In the genomic region with DNA sequence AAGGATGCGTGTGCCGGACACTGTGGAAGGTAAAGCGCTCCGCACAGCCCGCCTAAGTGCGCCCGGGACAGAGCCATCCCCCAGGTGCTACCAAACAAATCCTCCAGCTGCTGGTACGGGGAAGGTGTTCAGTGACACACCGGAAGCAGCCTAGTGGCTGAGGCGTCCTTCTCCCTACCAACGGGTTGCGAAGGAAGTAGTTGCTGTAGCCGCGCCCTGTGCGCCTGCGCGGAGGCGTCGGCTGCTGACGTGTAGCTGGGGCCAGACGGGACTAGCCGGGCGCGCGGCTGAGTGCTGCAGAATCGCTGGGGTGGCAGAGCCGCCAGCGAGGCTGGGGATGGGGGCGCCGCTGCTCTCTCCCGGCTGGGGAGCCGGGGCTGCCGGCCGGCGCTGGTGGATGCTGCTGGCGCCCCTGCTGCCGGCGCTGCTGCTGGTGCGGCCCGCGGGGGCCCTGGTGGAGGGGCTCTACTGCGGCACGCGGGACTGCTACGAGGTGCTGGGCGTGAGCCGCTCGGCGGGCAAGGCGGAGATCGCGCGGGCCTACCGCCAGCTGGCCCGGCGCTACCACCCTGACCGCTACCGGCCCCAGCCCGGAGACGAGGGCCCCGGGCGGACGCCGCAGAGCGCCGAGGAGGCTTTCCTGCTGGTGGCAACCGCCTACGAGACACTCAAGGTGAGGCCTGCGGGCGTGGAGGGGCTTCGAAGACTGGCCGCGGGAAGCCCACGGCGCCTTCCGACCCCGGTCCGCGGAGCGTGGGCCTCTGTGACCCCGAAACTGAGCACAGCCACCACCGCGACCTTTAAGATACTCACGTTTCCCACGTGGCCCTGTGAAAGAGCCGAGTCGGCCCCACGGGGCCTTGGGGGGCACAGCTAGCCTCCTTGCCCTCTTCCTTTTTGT, we compare ENCODE assay signal across 8 cellular contexts. TPM values are rescaled to one million over a fixed set of nuclear protein-coding genes. Genes with fewer than 3 reads are reported as not detected.
DNase-seq lines count a peak whose midpoint lies in the region; ATAC-seq and TF ChIP-seq lines count a peak whose summit lies in the region.

A gene (plus strand): TSS at position 264 of the 901 bp plus-strand sequence. CDS start 74 bp downstream, at position 338.

- DNase-seq in CD4-positive, CD25-positive, alpha-beta regulatory T cell = peak; percentile 96 to 99 (median 97)
- DNase-seq in NCI-H774 (lab: John Stamatoyannopoulos, UW) (peak; percentile 97), dorsolateral prefrontal cortex (peak; percentile 94 to 99 (median 97)), right lobe of liver (peak; percentile 98 to 99 (median 99))
- peak; percentile 94 to 96 for DNase-seq in activated CD4-positive, alpha-beta T cell treated with anti-CD3 and anti-CD28 coated beads, Interleukin-2, amount 50 U/mL, for 48 hours
- DNase-seq in stimulated activated CD4-positive, alpha-beta T cell treated with anti-CD3 and anti-CD28 coated beads, Interleukin-4, amount 100 ng/mL, for 24 hours = peak; percentile 96

- H3K4me3 Mint-ChIP-seq in CD4-positive, CD25-positive, alpha-beta regulatory T cell = peak within 1 kb of the TSS; percentile 93 to 99 (median 98)

- H3K36me3 ChIP-seq in CD4-positive, CD25-positive, alpha-beta regulatory T cell (ENCODE audit: control insufficient read depth, insufficient read depth, low read length) = no peaks in the 10 kb centered on the region
- no peaks in the 10 kb centered on the region for H3K36me3 ChIP-seq in right lobe of liver

- H3K9me3 Mint-ChIP-seq in CD4-positive, CD25-positive, alpha-beta regulatory T cell = no peaks in the 10 kb centered on the region

- H3K27me3 ChIP-seq in CD4-positive, CD25-positive, alpha-beta regulatory T cell (ENCODE audit: control insufficient read depth, insufficient read depth, low read length) = no peaks in the 10 kb centered on the region
- H3K27me3 ChIP-seq in dorsolateral prefrontal cortex (no peaks in the 10 kb centered on the region), right lobe of liver (no peaks in the 10 kb centered on the region)

- H3K4me1 Mint-ChIP-seq in CD4-positive, CD25-positive, alpha-beta regulatory T cell = peaks cover 26 to 52% (median 41%) of the 10 kb centered on the region in 4 donors

- H3K9me3 ChIP-seq in CD4-positive, CD25-positive, alpha-beta regulatory T cell (ENCODE audit: control insufficient read depth in 2 of 2, low read length in 2 of 2) = no peaks in the 10 kb centered on the region
- no peaks in the 10 kb centered on the region for H3K9me3 ChIP-seq in right lobe of liver

- peaks cover 22% of the 10 kb centered on the region for H3K4me1 ChIP-seq in CD4-positive, CD25-positive, alpha-beta regulatory T cell (ENCODE audit: control insufficient read depth, insufficient read depth, low read length, poor library complexity, severe bottlenecking)
- H3K4me1 ChIP-seq in right lobe of liver = peaks cover 0 to 38% (median 4%) of the 10 kb centered on the region in 4 donors

- TF ChIP-seq CTCF in dorsolateral prefrontal cortex (IDR thresholded peaks at IDR 0.05 in 54 of 56, conservative IDR thresholded peaks at IDR 0.05 in 2 of 56; ENCODE audit: low read depth in 1 of 56, partially characterized antibody in 56 of 56) (peak in 45 of 56 donors; percentile 3 to 64 (median 39)), right lobe of liver (IDR thresholded peaks at IDR 0.05) (no peak)

- peak; percentile 100 for TF ChIP-seq POLR2A in right lobe of liver (IDR thresholded peaks at IDR 0.05)

- peaks cover 10% of the 10 kb centered on the region for H3K36me3 Mint-ChIP-seq in CD4-positive, CD25-positive, alpha-beta regulatory T cell

- H3K4me3 ChIP-seq in CD4-positive, CD25-positive, alpha-beta regulatory T cell (ENCODE audit: low read depth, low read length) = peak within 1 kb of the TSS; percentile 90
- H3K4me3 ChIP-seq in dorsolateral prefrontal cortex (peak within 1 kb of the TSS; percentile 75 to 100 (median 95)), right lobe of liver (peak within 1 kb of the TSS; percentile 95 to 100 (median 99))

- H3K27me3 Mint-ChIP-seq in CD4-positive, CD25-positive, alpha-beta regulatory T cell = peaks cover 11% of the 10 kb centered on the region

- peak within 1 kb of the TSS; percentile 84 for H3K27ac ChIP-seq in CD4-positive, CD25-positive, alpha-beta regulatory T cell (ENCODE audit: insufficient read depth, low read length, poor library complexity, severe bottlenecking)
- H3K27ac ChIP-seq in dorsolateral prefrontal cortex (peak within 1 kb of the TSS in 57 of 59 donors; percentile 15 to 90 (median 80)), right lobe of liver (peak within 1 kb of the TSS; percentile 91 to 98 (median 93))

- intact Hi-C loops in dorsolateral prefrontal cortex (cut with DNase I) = loop anchor here (1.0 to 10.0 kb wide), 5 partner anchors 30 to 746 kb away; a partner anchor contains a TSS
- intact Hi-C loops in right lobe of liver (cut with DNase I) = no loop called here

- ATAC-seq in CD4-positive, CD25-positive, alpha-beta regulatory T cell (ENCODE audit: low read depth in 2 of 2) = peak; percentile 96 to 98
- ATAC-seq in GM19438 (IDR thresholded peaks at IDR 0.05; ENCODE audit: low read depth, unreplicated experiment) (peak; percentile 97), HG03571 (IDR thresholded peaks at IDR 0.05; ENCODE audit: unreplicated experiment) (peak; percentile 98), right lobe of liver (peak; percentile 83 to 94 (median 85))

- WGBS in right lobe of liver (ENCODE audit: insufficient coverage, low coverage, low lambda C conversion rate, missing lambda C conversion rate) = under 1% methylated on average over 26 of the region's 88 CpGs

- peak within 1 kb of the TSS; percentile 93 to 96 (median 95) for H3K27ac Mint-ChIP-seq in CD4-positive, CD25-positive, alpha-beta regulatory T cell

RNA-seq across cellular contexts. Expression of the gene that starts here (rescaled TPM):
- total RNA-seq in CD4-positive, CD25-positive, alpha-beta regulatory T cell = 2.9 TPM
- polyA plus RNA-seq in CD4-positive, CD25-positive, alpha-beta regulatory T cell = 1 to 10 TPM; 1.3 to 3.0 (median 2.3) TPM
- 1 to 10 TPM; 2.6 to 7.1 (median 4.9) TPM for total RNA-seq in dorsolateral prefrontal cortex
- 10 to 100 TPM; 12.2 to 32.8 (median 18.2) TPM for total RNA-seq in right lobe of liver

Comparison
In these comparisons a context has a peak if more than half of its experiments do, and no peak if none do; other contexts are left out.
1. Peak in every context shown above with its lines: DNase-seq, ATAC-seq, H3K4me3 ChIP-seq and H3K27ac ChIP-seq.
2. CTCF ChIP-seq: peak in dorsolateral prefrontal cortex (45 of 56); none in right lobe of liver (0 of 4).
3. intact Hi-C loops: an anchor here in dorsolateral prefrontal cortex (1.0 to 10.0 kb wide); none called in right lobe of liver.